In the genomic region with DNA sequence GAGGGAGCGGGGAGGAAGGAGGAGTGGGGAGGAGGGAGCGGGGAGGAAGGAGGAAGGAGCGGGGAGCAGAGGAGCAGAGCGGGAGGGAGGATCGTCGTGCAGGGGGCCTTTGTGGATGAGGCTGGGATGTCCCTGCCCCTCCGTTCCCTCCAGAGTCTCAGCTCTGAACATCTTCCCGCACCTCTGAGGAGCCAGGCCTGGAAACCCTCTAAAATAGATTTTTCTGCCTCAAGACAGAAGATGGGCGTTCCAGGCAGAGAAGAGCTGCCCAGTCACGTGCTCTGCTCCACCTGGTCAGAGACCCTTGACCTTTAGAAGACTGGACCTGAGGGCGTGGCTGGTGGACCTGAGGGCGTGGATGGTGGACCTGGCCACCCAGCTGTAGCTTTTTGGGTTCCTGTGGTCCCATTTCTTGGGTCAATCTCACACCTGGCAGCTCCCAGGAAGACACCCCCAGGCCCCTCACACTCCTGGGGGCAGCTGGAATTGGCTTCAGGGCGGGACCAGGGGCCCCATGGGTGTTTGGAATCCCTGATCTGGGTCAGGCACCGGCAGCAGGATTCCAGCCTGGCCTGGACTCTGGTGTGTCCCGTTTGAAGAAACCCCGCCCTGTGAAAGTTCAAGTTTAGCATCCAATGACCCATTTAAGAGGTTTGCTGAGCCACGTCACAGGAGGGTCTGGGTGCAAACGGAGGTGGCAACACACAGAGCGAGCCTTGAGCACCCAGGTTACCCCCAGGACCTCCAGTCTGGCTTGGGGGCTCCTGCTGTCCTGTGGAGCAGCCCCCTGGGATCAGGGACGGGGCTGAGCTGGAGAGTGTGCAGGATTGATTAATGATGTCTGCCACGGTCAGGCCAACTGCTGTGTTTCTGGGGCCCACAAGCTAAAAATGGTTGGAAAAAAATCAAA, we compare ENCODE assay signal across 1 cellular context.
TF ChIP-seq lines count a peak whose summit lies in the region.

No MANE protein-coding gene starts in this region.

TF ChIP-seq in GM23338, 12 proteins besides CTCF, POLR2A, EP300 and RAD21 (continued from another document):
- TF ChIP-seq JUNB (IDR thresholded peaks at IDR 0.05; ENCODE audit: unreplicated experiment) (no peak), ZNF114 (CRISPR knock-in tag; IDR thresholded peaks at IDR 0.05) (no peak), EZH2 (IDR thresholded peaks at IDR 0.05; ENCODE audit: low read depth, unreplicated experiment) (no peak), NANOG (IDR thresholded peaks at IDR 0.05; ENCODE audit: borderline replicate concordance) (no peak)
TF ChIP-seq in GM23338: peak in this region for 0.
